Comparison of ENCODE assay signal across 22 cellular contexts in the genomic region with DNA sequence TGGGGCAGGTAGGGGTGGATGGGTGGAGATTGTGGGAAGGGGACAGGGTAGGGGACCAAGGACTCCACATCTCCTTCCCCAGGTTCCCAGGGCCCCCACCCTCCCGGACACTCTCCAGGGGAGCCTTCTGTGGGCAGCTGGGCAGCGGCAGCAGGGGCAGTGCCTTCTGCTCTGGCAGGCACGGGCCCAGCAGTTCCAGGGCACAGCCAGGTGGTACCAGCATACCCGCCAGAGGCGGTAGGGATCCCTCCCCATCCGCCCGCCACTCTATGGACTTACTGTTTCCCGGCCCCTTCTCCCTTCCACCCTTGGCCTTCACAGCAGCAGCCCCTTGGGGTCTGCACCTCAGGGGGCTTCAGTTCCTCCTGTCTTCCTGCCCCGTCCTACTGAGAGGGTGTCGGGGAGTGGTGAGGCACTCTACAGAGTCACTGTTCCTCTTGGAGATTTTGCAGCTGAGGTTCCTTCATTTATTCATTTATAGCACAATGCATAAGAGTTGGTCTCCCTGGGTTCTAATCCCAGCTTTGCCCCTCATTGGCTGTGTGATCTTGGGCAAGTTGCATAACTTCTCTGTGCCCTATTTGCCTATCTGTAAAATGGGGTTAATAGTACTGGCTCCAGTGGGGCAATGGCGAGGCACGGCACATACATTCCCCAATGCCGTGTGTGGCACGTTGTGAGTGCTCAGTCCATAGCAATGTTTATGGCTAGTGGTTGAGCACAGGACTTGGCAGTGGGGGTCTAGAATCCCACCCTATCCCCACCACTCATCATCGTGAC. TPM values are rescaled to one million over a fixed set of nuclear protein-coding genes. Genes with fewer than 3 reads are reported as not detected.
DNase-seq lines count a peak whose midpoint lies in the region; ATAC-seq and TF ChIP-seq lines count a peak whose summit lies in the region.
"Had no signal": no experiment of that assay in that cellular context is flagged by ENCODE, and none has a peak within 500 bp of the region (broad histone marks: within the 10 kb centered on the region; RNA-seq: fewer than 3 reads in every experiment).

No MANE protein-coding gene starts in this region.

- TF ChIP-seq POLR2A in spleen (IDR thresholded peaks at IDR 0.05), result no peak

- peak overlapping the region; percentile 50 for H3K27ac Mint-ChIP-seq in dendritic cell treated with granulocyte-macrophage colony-stimulating factor and Interleukin-4, amounts not matched to agents 40 ng/mL and 50 ng/mL, for 4 days

- POLR2A ChIA-PET in HEK293 (lab: Yijun Ruan, JAX), result no interaction called here

- ATAC-seq in Right ventricle myocardium inferior, result no peak
- ATAC-seq: GM12878 had no signal

- peaks cover 7% of the 10 kb centered on the region for H3K27me3 Mint-ChIP-seq in dendritic cell treated with granulocyte-macrophage colony-stimulating factor and Interleukin-4, amounts not matched to agents 40 ng/mL and 50 ng/mL, for 4 days
- H3K27me3 Mint-ChIP-seq: CD4-positive, alpha-beta memory T cell had no signal

- no peaks in the 10 kb centered on the region for H3K4me1 Mint-ChIP-seq in dendritic cell treated with granulocyte-macrophage colony-stimulating factor and Interleukin-4, amounts not matched to agents 40 ng/mL and 50 ng/mL, for 4 days (ENCODE audit: low read depth)
- H3K4me1 Mint-ChIP-seq: CD14-positive monocyte had no signal

- intact Hi-C loops in Right ventricle myocardium inferior (cut with DNase I) (no loop called here), spleen (cut with DNase I; ENCODE audit: low total_unique reads) (no loop called here)
- intact Hi-C loops in dendritic cell treated with granulocyte-macrophage colony-stimulating factor and Interleukin-4, amounts not matched to agents 40 ng/mL and 50 ng/mL, for 4 days (cut with micrococcal nuclease), result no loop called here

- DNase-seq in Right ventricle myocardium inferior (ENCODE audit: missing footprints) (peak; percentile 43), right atrium auricular region (ENCODE audit: low spot score) (no peak), spleen (peak; percentile 54)
- no peak for DNase-seq in activated CD4-positive, alpha-beta T cell treated with anti-CD3 and anti-CD28 coated beads, Interleukin-2, amount 50 U/mL, for 48 hours
- DNase-seq in activated CD4-positive, alpha-beta T cell treated with anti-CD3 and anti-CD28 coated beads for 48 hours, result no peak
- DNase-seq: 8988T; CD4-positive, alpha-beta memory T cell; DMS53; DND-41; EL; IMR-90 had no signal

- no peaks in the 10 kb centered on the region for H3K9me3 ChIP-seq in right atrium auricular region
- H3K9me3 ChIP-seq in HEK293 (ENCODE audit: control insufficient read depth, insufficient read depth, low read depth, low read length), result no peaks in the 10 kb centered on the region
- no peaks in the 10 kb centered on the region for H3K9me3 ChIP-seq in spleen
- H3K9me3 ChIP-seq: BLaER1, HAP-1 had no signal

- TF ChIP-seq CTCF in right atrium auricular region (IDR thresholded peaks at IDR 0.05), result no peak
- no peak for TF ChIP-seq CTCF in HEK293 (tag by site-specific recombination; IDR thresholded peaks at IDR 0.05)
- no peak for TF ChIP-seq CTCF in spleen (IDR thresholded peaks at IDR 0.05 in 8 of 11, conservative IDR thresholded peaks at IDR 0.05 in 3 of 11)

- H3K4me3 ChIP-seq in right atrium auricular region (no peak overlapping the region), HEK293 (ENCODE audit: low read depth, low read length) (no peak overlapping the region), spleen (no peak overlapping the region)
- H3K4me3 ChIP-seq: BLaER1, GM12878, HAP-1 had no signal

- H3K36me3 ChIP-seq in right atrium auricular region (no peaks in the 10 kb centered on the region), HEK293 (ENCODE audit: control insufficient read depth in 2 of 2, insufficient read depth in 1 of 2, low read length in 2 of 2) (no peaks in the 10 kb centered on the region), spleen (no peaks in the 10 kb centered on the region)
- H3K36me3 ChIP-seq: BLaER1, HAP-1 had no signal

- no peaks in the 10 kb centered on the region for H3K36me3 Mint-ChIP-seq in dendritic cell treated with granulocyte-macrophage colony-stimulating factor and Interleukin-4, amounts not matched to agents 40 ng/mL and 50 ng/mL, for 4 days (ENCODE audit: low read depth)
- H3K36me3 Mint-ChIP-seq: CD14-positive monocyte; CD4-positive, alpha-beta memory T cell had no signal

- H3K9me3 Mint-ChIP-seq in dendritic cell treated with granulocyte-macrophage colony-stimulating factor and Interleukin-4, amounts not matched to agents 40 ng/mL and 50 ng/mL, for 4 days, result no peaks in the 10 kb centered on the region

- no peak overlapping the region for H3K4me3 Mint-ChIP-seq in dendritic cell treated with granulocyte-macrophage colony-stimulating factor and Interleukin-4, amounts not matched to agents 40 ng/mL and 50 ng/mL, for 4 days
- H3K4me3 Mint-ChIP-seq: CD14-positive monocyte; CD4-positive, alpha-beta memory T cell had no signal

- H3K27ac ChIP-seq in right atrium auricular region (no peak overlapping the region), HEK293 (ENCODE audit: extremely low read depth, low read depth, low read length) (no peak overlapping the region), spleen (no peak overlapping the region)
- H3K27ac ChIP-seq: BLaER1, HL-60 had no signal

- H3K4me1 ChIP-seq in right atrium auricular region (no peaks in the 10 kb centered on the region), HEK293 (ENCODE audit: control insufficient read depth, insufficient read depth, low read length) (no peaks in the 10 kb centered on the region), spleen (peaks cover 0 to 2% (median under 1%) of the 10 kb centered on the region in 6 donors)
- H3K4me1 ChIP-seq: HAP-1 had no signal

- CTCF ChIA-PET in HEK293 (lab: Yijun Ruan, JAX), result no interaction called here

- no peaks in the 10 kb centered on the region for H3K27me3 ChIP-seq in right atrium auricular region
- no peaks in the 10 kb centered on the region for H3K27me3 ChIP-seq in spleen (replicated peaks in 1 of 7)
- H3K27me3 ChIP-seq: BLaER1 had no signal

- WGBS in spleen, 5 donors, result 89 to 93% (median 91%) methylated on average over 12 to 15 of the region's 15 CpGs

TF ChIP-seq in HEK293, 187 proteins besides CTCF, POLR2A, EP300 and RAD21:
- TF ChIP-seq WT1 (tag by site-specific recombination; IDR thresholded peaks at IDR 0.05) (no peak), GLIS2 (tag by site-specific recombination; IDR thresholded peaks at IDR 0.05) (no peak), ZNF768 (tag by site-specific recombination; IDR thresholded peaks at IDR 0.05) (peak; percentile 75; the same call in 1 of the 2 replicates), ZFP3 (tag by site-specific recombination; IDR thresholded peaks at IDR 0.05; ENCODE audit: low read depth) (no peak), ZNF146 (tag by site-specific recombination; IDR thresholded peaks at IDR 0.05) (no peak), RBAK (tag by site-specific recombination; IDR thresholded peaks at IDR 0.05) (no peak), ZNF114 (tag by site-specific recombination; IDR thresholded peaks at IDR 0.05) (no peak)
- TF ChIP-seq, protein P1, sequence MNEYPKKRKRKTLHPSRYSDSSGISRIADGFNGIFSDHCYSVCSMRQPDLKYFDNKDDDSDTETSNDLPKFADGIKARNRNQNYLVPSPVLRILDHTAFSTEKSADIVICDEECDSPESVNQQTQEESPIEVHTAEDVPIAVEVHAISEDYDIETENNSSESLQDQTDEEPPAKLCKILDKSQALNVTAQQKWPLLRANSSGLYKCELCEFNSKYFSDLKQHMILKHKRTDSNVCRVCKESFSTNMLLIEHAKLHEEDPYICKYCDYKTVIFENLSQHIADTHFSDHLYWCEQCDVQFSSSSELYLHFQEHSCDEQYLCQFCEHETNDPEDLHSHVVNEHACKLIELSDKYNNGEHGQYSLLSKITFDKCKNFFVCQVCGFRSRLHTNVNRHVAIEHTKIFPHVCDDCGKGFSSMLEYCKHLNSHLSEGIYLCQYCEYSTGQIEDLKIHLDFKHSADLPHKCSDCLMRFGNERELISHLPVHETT (tag by site-specific recombination; IDR thresholded peaks at IDR 0.05), result no peak
TF ChIP-seq in HEK293: peak in this region for 1.

RNA-seq across cellular contexts. Expression of a gene that starts 17.0 kb away (rescaled TPM):
- 5.0 TPM for total RNA-seq in Right ventricle myocardium inferior
- total RNA-seq in right atrium auricular region, result 1 to 10 TPM in 1 of 2 donors, under 1 TPM in 1; 0.85 to 1.7 TPM
- 1 to 10 TPM in 1 of 7 donors, under 1 TPM in 5, not detected in 1; 0.74 to 4.8 (median 0.86) TPM for total RNA-seq in spleen
- 1 to 10 TPM in 2 of 3 donors, under 1 TPM in 1; 0.96 to 1.7 (median 1.7) TPM for polyA plus RNA-seq in spleen
- total RNA-seq: A673; CD4-positive, alpha-beta memory T cell; G401; H4; HT1080 had no signal
- polyA plus RNA-seq: CD14-positive monocyte; CD4-positive, alpha-beta memory T cell; GM12878 had no signal

RNA-seq across cellular contexts. Expression of a gene that starts 26.7 kb away (rescaled TPM):
- total RNA-seq in Right ventricle myocardium inferior (34.1 TPM), right atrium auricular region (10 to 100 TPM; 38.5 to 53.9 TPM), spleen (10 to 100 TPM; 46.5 to 79.8 (median 76.0) TPM)
- polyA plus RNA-seq in spleen, result 10 to 100 TPM in 1 of 3 donors, 1 to 10 TPM in 2; 6.7 to 23.4 (median 8.3) TPM

RNA-seq across cellular contexts. Expression of a gene that starts 27.0 kb away (rescaled TPM):
- 15.7 TPM for total RNA-seq in Right ventricle myocardium inferior
- total RNA-seq in right atrium auricular region, result 10 to 100 TPM; 14.8 to 15.2 TPM
- 10 to 100 TPM; 21.2 to 34.4 (median 27.9) TPM for total RNA-seq in spleen
- polyA plus RNA-seq in spleen, result 10 to 100 TPM in 2 of 3 donors, 1 to 10 TPM in 1; 6.3 to 13.5 (median 12.4) TPM

RNA-seq across cellular contexts. Expression of a gene that starts 43.1 kb away (rescaled TPM):
- total RNA-seq in Right ventricle myocardium inferior (18.3 TPM), right atrium auricular region (10 to 100 TPM; 20.8 to 47.2 TPM), spleen (100 to 1,000 TPM in 2 of 7 donors, 10 to 100 TPM in 5; 48.5 to 120 (median 64.2) TPM)
- 10 to 100 TPM; 40.8 to 54.7 (median 50.5) TPM for polyA plus RNA-seq in spleen

Comparison
In these comparisons a context has a peak if more than half of its experiments do, and no peak if none do; other contexts are left out.
1. DNase-seq: peak in Right ventricle myocardium inferior (single experiment) and spleen (single experiment); none in right atrium auricular region (single experiment), activated CD4-positive, alpha-beta T cell treated with anti-CD3 and anti-CD28 coated beads, Interleukin-2, amount 50 U/mL, for 48 hours (0 of 2) and activated CD4-positive, alpha-beta T cell treated with anti-CD3 and anti-CD28 coated beads for 48 hours (single experiment).